In the genomic region with DNA sequence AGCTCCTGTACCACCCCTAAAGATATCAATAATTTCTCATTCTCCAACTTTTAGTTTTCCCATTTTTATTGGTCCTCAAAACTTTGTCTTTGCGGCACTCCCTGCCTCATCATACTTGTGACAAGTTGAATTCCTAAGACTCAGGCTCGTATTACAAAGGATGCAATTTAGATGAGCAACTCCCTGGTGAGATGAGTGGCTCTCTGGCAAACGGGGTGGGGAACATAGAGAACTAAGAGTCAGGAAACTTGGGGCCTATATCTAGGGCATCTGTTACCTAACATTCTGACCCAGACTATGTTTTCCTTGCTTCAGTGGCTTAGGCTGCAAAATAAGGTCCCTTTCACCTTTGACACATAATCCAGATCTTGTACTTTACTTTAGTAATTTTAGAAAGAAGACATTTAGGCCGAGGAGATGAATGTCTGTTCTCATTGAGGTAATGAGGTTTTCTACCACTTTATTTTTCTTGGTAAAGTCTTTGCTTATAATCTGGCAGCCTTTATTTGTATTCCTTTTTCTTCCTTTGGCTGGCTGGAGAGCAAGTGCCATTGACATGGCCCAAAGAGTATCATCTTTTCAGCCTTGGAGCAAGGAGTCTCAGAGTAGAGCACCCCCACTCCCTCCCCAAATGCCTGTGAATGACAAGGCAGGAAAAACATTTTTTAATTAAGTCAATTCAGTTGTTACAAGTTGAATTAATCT, we compare ENCODE assay signal across 1 cellular context.
TF ChIP-seq lines count a peak whose summit lies in the region.

No MANE protein-coding gene starts in this region.

TF ChIP-seq in GM23338, 12 proteins besides CTCF, POLR2A, EP300 and RAD21 (continued from another document):
- TF ChIP-seq JUNB (IDR thresholded peaks at IDR 0.05; ENCODE audit: unreplicated experiment) (no peak), ETS1 (IDR thresholded peaks at IDR 0.05) (no peak), NANOG (IDR thresholded peaks at IDR 0.05; ENCODE audit: borderline replicate concordance) (no peak), ZNF331 (CRISPR knock-in tag; IDR thresholded peaks at IDR 0.05; ENCODE audit: low read depth) (no peak), ZNF114 (CRISPR knock-in tag; IDR thresholded peaks at IDR 0.05) (no peak), CREB1 (CRISPR knock-in tag; IDR thresholded peaks at IDR 0.05; ENCODE audit: low read depth) (no peak), STAT1 (IDR thresholded peaks at IDR 0.05; ENCODE audit: unreplicated experiment) (no peak), POLR2AphosphoS5 (IDR thresholded peaks at IDR 0.05; ENCODE audit: low read depth) (no peak)
- TF ChIP-seq, protein P1, sequence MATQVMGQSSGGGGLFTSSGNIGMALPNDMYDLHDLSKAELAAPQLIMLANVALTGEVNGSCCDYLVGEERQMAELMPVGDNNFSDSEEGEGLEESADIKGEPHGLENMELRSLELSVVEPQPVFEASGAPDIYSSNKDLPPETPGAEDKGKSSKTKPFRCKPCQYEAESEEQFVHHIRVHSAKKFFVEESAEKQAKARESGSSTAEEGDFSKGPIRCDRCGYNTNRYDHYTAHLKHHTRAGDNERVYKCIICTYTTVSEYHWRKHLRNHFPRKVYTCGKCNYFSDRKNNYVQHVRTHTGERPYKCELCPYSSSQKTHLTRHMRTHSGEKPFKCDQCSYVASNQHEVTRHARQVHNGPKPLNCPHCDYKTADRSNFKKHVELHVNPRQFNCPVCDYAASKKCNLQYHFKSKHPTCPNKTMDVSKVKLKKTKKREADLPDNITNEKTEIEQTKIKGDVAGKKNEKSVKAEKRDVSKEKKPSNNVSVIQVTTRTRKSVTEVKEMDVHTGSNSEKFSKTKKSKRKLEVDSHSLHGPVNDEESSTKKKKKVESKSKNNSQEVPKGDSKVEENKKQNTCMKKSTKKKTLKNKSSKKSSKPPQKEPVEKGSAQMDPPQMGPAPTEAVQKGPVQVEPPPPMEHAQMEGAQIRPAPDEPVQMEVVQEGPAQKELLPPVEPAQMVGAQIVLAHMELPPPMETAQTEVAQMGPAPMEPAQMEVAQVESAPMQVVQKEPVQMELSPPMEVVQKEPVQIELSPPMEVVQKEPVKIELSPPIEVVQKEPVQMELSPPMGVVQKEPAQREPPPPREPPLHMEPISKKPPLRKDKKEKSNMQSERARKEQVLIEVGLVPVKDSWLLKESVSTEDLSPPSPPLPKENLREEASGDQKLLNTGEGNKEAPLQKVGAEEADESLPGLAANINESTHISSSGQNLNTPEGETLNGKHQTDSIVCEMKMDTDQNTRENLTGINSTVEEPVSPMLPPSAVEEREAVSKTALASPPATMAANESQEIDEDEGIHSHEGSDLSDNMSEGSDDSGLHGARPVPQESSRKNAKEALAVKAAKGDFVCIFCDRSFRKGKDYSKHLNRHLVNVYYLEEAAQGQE (IDR thresholded peaks at IDR 0.05; ENCODE audit: unreplicated experiment): no peak
